In genomic region chr7:2757904-2758672, GRCh38 we compare ENCODE assay signal across 1 cellular context.
TF ChIP-seq lines count a peak whose summit lies in the region.

No MANE protein-coding gene starts in this region.

TF ChIP-seq in K562, 482 proteins besides CTCF, POLR2A, EP300 and RAD21 (continued from another document and continues in another):
- no peak for TF ChIP-seq ETS1 (conservative IDR thresholded peaks at IDR 0.05; ENCODE audit: control insufficient read depth, low read depth, low read length)
- TF ChIP-seq CBFA2T2 (conservative IDR thresholded peaks at IDR 0.05): peak; percentile 15; the same call in 1 of the 2 replicates
- TF ChIP-seq HOXB6 (CRISPR knock-in tag; IDR thresholded peaks at IDR 0.05; ENCODE audit: borderline replicate concordance): no peak
- TF ChIP-seq NR2C1 (IDR thresholded peaks at IDR 0.05): peak; percentile 48
- TF ChIP-seq NR2C1 (tag; IDR thresholded peaks at IDR 0.05): no peak
- TF ChIP-seq LCOR (CRISPR knock-in tag; IDR thresholded peaks at IDR 0.05): peak; percentile 60; the same call in 1 of the 2 replicates
- no peak for TF ChIP-seq ZNF445 (CRISPR knock-in tag; IDR thresholded peaks at IDR 0.05; ENCODE audit: low read depth)
- TF ChIP-seq ATF1 (CRISPR knock-in tag; IDR thresholded peaks at IDR 0.05): no peak
- TF ChIP-seq ATF1 (tag; IDR thresholded peaks at IDR 0.05): peak; percentile 97
- no peak for TF ChIP-seq ZNF780A (CRISPR knock-in tag; IDR thresholded peaks at IDR 0.05)
- TF ChIP-seq TFAP4 (CRISPR knock-in tag; IDR thresholded peaks at IDR 0.05; ENCODE audit: borderline replicate concordance): peak; percentile 77
- TF ChIP-seq ZNF449 (CRISPR knock-in tag; IDR thresholded peaks at IDR 0.05): no peak
- no peak for TF ChIP-seq COPS2 (conservative IDR thresholded peaks at IDR 0.05)
- TF ChIP-seq ZNF444 (CRISPR knock-in tag; IDR thresholded peaks at IDR 0.05): no peak
- peak; percentile 93 for TF ChIP-seq MTA3 (IDR thresholded peaks at IDR 0.05; ENCODE audit: borderline replicate concordance)
- no peak for TF ChIP-seq HMG20A (CRISPR knock-in tag; conservative IDR thresholded peaks at IDR 0.05)
- TF ChIP-seq ZNF274 (IDR thresholded peaks at IDR 0.05; ENCODE audit: borderline replicate concordance, low read depth, low read length): no peak
- TF ChIP-seq ZNF511 (CRISPR knock-in tag; IDR thresholded peaks at IDR 0.05): peak; percentile 65; the same call in 1 of the 2 replicates
- no peak for TF ChIP-seq MCM5 (IDR thresholded peaks at IDR 0.05; ENCODE audit: low read depth)
- TF ChIP-seq ZNF668 (CRISPR knock-in tag; IDR thresholded peaks at IDR 0.05): no peak
- TF ChIP-seq ARID3B (CRISPR knock-in tag; IDR thresholded peaks at IDR 0.05; ENCODE audit: borderline replicate concordance): no peak
- no peak for TF ChIP-seq ZBTB34 (CRISPR knock-in tag; IDR thresholded peaks at IDR 0.05)
- no peak for TF ChIP-seq XRCC3 (IDR thresholded peaks at IDR 0.05)
- TF ChIP-seq ZNF318 (IDR thresholded peaks at IDR 0.05; ENCODE audit: borderline replicate concordance in 1 of 2, low read depth in 1 of 2): peak in 1 of 2 experiments; percentile 98; a peak in 2 of 4 replicates
- TF ChIP-seq NELFE (IDR thresholded peaks at IDR 0.05; ENCODE audit: insufficient read depth, insufficient read length): no peak
- no peak for TF ChIP-seq ZNF407 (IDR thresholded peaks at IDR 0.05; ENCODE audit: low read depth)
- TF ChIP-seq MEF2A (IDR thresholded peaks at IDR 0.05; ENCODE audit: control insufficient read depth, low read depth, low read length): no peak
- no peak for TF ChIP-seq HNRNPH1 (optimal IDR thresholded peaks at IDR 0.05; ENCODE audit: low read depth, low read length)
- no peak for TF ChIP-seq TFAM (CRISPR knock-in tag; conservative IDR thresholded peaks at IDR 0.05)
- TF ChIP-seq KDM5B (IDR thresholded peaks at IDR 0.05; ENCODE audit: insufficient replicate concordance, low read depth, low read length): no peak
- TF ChIP-seq BCL6 (CRISPR knock-in tag; IDR thresholded peaks at IDR 0.05): no peak
- peak; percentile 19 for TF ChIP-seq CCNT2 (IDR thresholded peaks at IDR 0.05; ENCODE audit: borderline replicate concordance, extremely low read depth, insufficient read length, low read depth, low read length)
- TF ChIP-seq SLC30A9 (CRISPR knock-in tag; IDR thresholded peaks at IDR 0.05): no peak
- peak in 1 of 2 experiments; percentile 18 for TF ChIP-seq NCOA2 (IDR thresholded peaks at IDR 0.05; ENCODE audit: partially characterized antibody in 2 of 2)
